In genomic region chr21:14527690-14528652, GRCh38 we compare ENCODE assay signal across 15 cellular contexts. TPM values are rescaled to one million over a fixed set of nuclear protein-coding genes. Genes with fewer than 3 reads are reported as not detected.
DNase-seq lines count a peak whose midpoint lies in the region; ATAC-seq and TF ChIP-seq lines count a peak whose summit lies in the region.
"Had no signal": no experiment of that assay in that cellular context is flagged by ENCODE, and none has a peak within 500 bp of the region (broad histone marks: within the 10 kb centered on the region; RNA-seq: fewer than 3 reads in every experiment).

No MANE protein-coding gene starts in this region.

- H3K36me3 Mint-ChIP-seq in effector memory CD8-positive, alpha-beta T cell (ENCODE audit: insufficient read depth), result no peaks in the 10 kb centered on the region
- no peaks in the 10 kb centered on the region for H3K36me3 Mint-ChIP-seq in type B pancreatic cell

- H3K4me3 Mint-ChIP-seq in effector memory CD8-positive, alpha-beta T cell, result peak overlapping the region; percentile 70 to 85
- no peak overlapping the region for H3K4me3 Mint-ChIP-seq in type B pancreatic cell
- H3K4me3 Mint-ChIP-seq: H9 had no signal

- no peaks in the 10 kb centered on the region for H3K9me3 Mint-ChIP-seq in effector memory CD8-positive, alpha-beta T cell
- no peaks in the 10 kb centered on the region for H3K9me3 Mint-ChIP-seq in type B pancreatic cell
- H3K9me3 Mint-ChIP-seq: H9 had no signal

- peak overlapping the region; percentile 71 to 78 for H3K27ac Mint-ChIP-seq in effector memory CD8-positive, alpha-beta T cell
- H3K27ac Mint-ChIP-seq in type B pancreatic cell, result no peak overlapping the region
- H3K27ac Mint-ChIP-seq: H9 had no signal

- no peaks in the 10 kb centered on the region for H3K27me3 Mint-ChIP-seq in effector memory CD8-positive, alpha-beta T cell
- H3K27me3 Mint-ChIP-seq in type B pancreatic cell, result no peaks in the 10 kb centered on the region

- WGBS in heart left ventricle, 4 donors, result 79 to 81% (median 80%) methylated on average over 2 of the region's 2 CpGs
- 78% methylated on average over 2 of the region's 2 CpGs for WGBS in right cardiac atrium
- 76% methylated on average over 2 of the region's 2 CpGs for WGBS in urinary bladder

- H3K4me3 ChIP-seq in heart left ventricle, result peak overlapping the region in 1 of 12 donors; percentile 12
- no peak overlapping the region for H3K4me3 ChIP-seq in right cardiac atrium (ENCODE audit: low read length)
- H3K4me3 ChIP-seq in urinary bladder (ENCODE audit: low read depth, low read length), result no peak overlapping the region

- intact Hi-C loops in heart left ventricle (cut with DNase I), result no loop called here
- intact Hi-C loops in right cardiac atrium (cut with DNase I), result no loop called here

- H3K4me1 Mint-ChIP-seq in effector memory CD8-positive, alpha-beta T cell (ENCODE audit: low read depth in 2 of 2), result peaks cover 38 to 62% of the 10 kb centered on the region in 2 donors
- peaks cover 22% of the 10 kb centered on the region for H3K4me1 Mint-ChIP-seq in type B pancreatic cell (ENCODE audit: unreplicated experiment)
- H3K4me1 Mint-ChIP-seq: H9 had no signal

- no peak for DNase-seq in heart left ventricle
- no peak for DNase-seq in right cardiac atrium
- peak; percentile 28 for DNase-seq in SIG-M5 (lab: John Stamatoyannopoulos, UW)
- DNase-seq in effector memory CD8-positive, alpha-beta T cell, result no peak
- no peak for DNase-seq in KG1 (lab: John Stamatoyannopoulos, UW)
- DNase-seq in type B pancreatic cell (ENCODE audit: extremely low spot score, unreplicated experiment), result no peak
- DNase-seq: activated CD8-positive, alpha-beta memory T cell treated with anti-CD3 and anti-CD28 coated beads for 24 hours; H9; kidney glomerular epithelial cell; stimulated activated CD4-positive, alpha-beta T cell treated with anti-CD3 and anti-CD28 coated beads, Interleukin-4, amount 100 ng/mL, for 1 hour had no signal

- no peaks in the 10 kb centered on the region for H3K9me3 ChIP-seq in heart left ventricle
- H3K9me3 ChIP-seq in right cardiac atrium (ENCODE audit: control insufficient read depth, low read length), result no peaks in the 10 kb centered on the region

- TF ChIP-seq CTCF in heart left ventricle (IDR thresholded peaks at IDR 0.05) (no peak), type B pancreatic cell (conservative IDR thresholded peaks at IDR 0.05) (no peak)

- TF ChIP-seq POLR2A in heart left ventricle (IDR thresholded peaks at IDR 0.05), result no peak

- ATAC-seq in heart left ventricle, result peak in 3 of 4 donors; percentile 45 to 60 (median 58)
- no peak for ATAC-seq in right cardiac atrium
- no peak for ATAC-seq in effector memory CD8-positive, alpha-beta T cell (replicated peaks)
- ATAC-seq in HG03439 (IDR thresholded peaks at IDR 0.05; ENCODE audit: unreplicated experiment), result no peak

- H3K27me3 ChIP-seq in heart left ventricle (no peaks in the 10 kb centered on the region), right cardiac atrium (ENCODE audit: control insufficient read depth, insufficient read depth) (no peaks in the 10 kb centered on the region)

- H3K27ac ChIP-seq in heart left ventricle (peak overlapping the region in 3 of 12 donors; percentile 4 to 82 (median 20)), right cardiac atrium (ENCODE audit: low read length) (no peak overlapping the region), urinary bladder (ENCODE audit: low read depth) (peak overlapping the region; percentile 48)
- H3K27ac ChIP-seq: C4-2B, parathyroid adenoma, RWPE1 had no signal

- H3K4me1 ChIP-seq in heart left ventricle (peaks cover 0 to 73% (median 0%) of the 10 kb centered on the region in 12 donors), right cardiac atrium (ENCODE audit: control insufficient read depth, insufficient read depth, low read length) (no peaks in the 10 kb centered on the region), urinary bladder (ENCODE audit: insufficient read depth) (no peaks in the 10 kb centered on the region)
- H3K4me1 ChIP-seq: parathyroid adenoma had no signal

- H3K36me3 ChIP-seq in heart left ventricle (no peaks in the 10 kb centered on the region), urinary bladder (ENCODE audit: insufficient read depth) (no peaks in the 10 kb centered on the region)

RNA-seq across cellular contexts. Expression of gene SAMSN1, which starts 18.1 kb away (rescaled TPM):
- total RNA-seq in heart left ventricle (10 to 100 TPM in 1 of 9 donors, 1 to 10 TPM in 6, under 1 TPM in 2; 0.44 to 21.2 (median 1.4) TPM), right cardiac atrium (1 to 10 TPM; 2.8 to 4.7 (median 4.1) TPM), urinary bladder (16.2 TPM), type B pancreatic cell (ENCODE audit: low replicate concordance) (2.6 and 6.0 TPM in 2 replicates)
- polyA plus RNA-seq in heart left ventricle (1 to 10 TPM in 1 of 2 donors, under 1 TPM in 1; 0.88 to 2.3 TPM), right cardiac atrium (1.9 TPM), urinary bladder (11.3 TPM)

Comparison
In these comparisons a context has a peak if more than half of its experiments do, and no peak if none do; other contexts are left out.
1. ATAC-seq: peak in heart left ventricle (3 of 4); none in right cardiac atrium (0 of 2), effector memory CD8-positive, alpha-beta T cell (single experiment) and HG03439 (single experiment).